ENCODE assay signal across 8 cellular contexts in genomic region chr1:63317814-63318156, GRCh38. TPM values are rescaled to one million over a fixed set of nuclear protein-coding genes. Genes with fewer than 3 reads are reported as not detected.
A peak's percentile ranks its signal among the peaks of the same experiment; 100 is the strongest.
DNase-seq lines count a peak whose midpoint lies in the region; ATAC-seq and TF ChIP-seq lines count a peak whose summit lies in the region.

No MANE protein-coding gene starts in this region.

- H2AK5ac ChIP-seq in H9 (ENCODE audit: insufficient read length, low read length) = no peak overlapping the region

- H3K27ac Mint-ChIP-seq in H9 (peak overlapping the region in 2 of 3 experiments; percentile 32 to 64; a peak in 1 of 7 replicates), mesothelial cell of epicardium (no peak overlapping the region)
- H3K27ac Mint-ChIP-seq in activated T-helper 2 cell treated with anti-CD3 and anti-CD28 coated beads, Interferon-gamma antibody, Interleukin-2, Interleukin-4, amounts not matched to agents 10 μg/mL and 5 μg/mL and 100 μg/mL, durations not matched to agents 14 hours and 24 hours and 36 hours = no peak overlapping the region

- H3K79me2 ChIP-seq in H9 (ENCODE audit: insufficient read depth, low read length) = no peaks in the 10 kb centered on the region

- H3K79me1 ChIP-seq in H9 (ENCODE audit: insufficient read depth, low read depth, low read length, poor library complexity, severe bottlenecking) = no peaks in the 10 kb centered on the region

- H3K4me3 ChIP-seq in AG10803 (ENCODE audit: low read length) = peak overlapping the region; percentile 1; the same call in 1 of the 2 replicates

- no peak overlapping the region for H2BK12ac ChIP-seq in H9 (ENCODE audit: insufficient read length, low read depth, low read length)

- H3K4me1 Mint-ChIP-seq in H9 = peaks cover 51 to 53% of the 10 kb centered on the region in 2 experiments
- peaks cover 24% of the 10 kb centered on the region for H3K4me1 Mint-ChIP-seq in activated T-helper 2 cell treated with anti-CD3 and anti-CD28 coated beads, Interferon-gamma antibody, Interleukin-2, Interleukin-4, amounts not matched to agents 10 μg/mL and 5 μg/mL and 100 μg/mL, durations not matched to agents 14 hours and 24 hours and 36 hours (ENCODE audit: low read depth)
- H3K4me1 Mint-ChIP-seq in mesothelial cell of epicardium = peaks cover 19% of the 10 kb centered on the region

- H4K20me1 ChIP-seq in H9 (ENCODE audit: control insufficient read depth, insufficient read depth, insufficient read length) = no peaks in the 10 kb centered on the region

- H2BK15ac ChIP-seq in H9 (ENCODE audit: low read depth, low read length) = no peak overlapping the region

- no peaks in the 10 kb centered on the region; the same call in 1 of the 2 replicates for H3K27me3 ChIP-seq in H9 (ENCODE audit: insufficient read depth, low read length)

- TF ChIP-seq CTCF in AG10803 (conservative IDR thresholded peaks at IDR 0.05; ENCODE audit: low read length) (no peak), H9 (conservative IDR thresholded peaks at IDR 0.05) (no peak), mesothelial cell of epicardium (IDR thresholded peaks at IDR 0.05; ENCODE audit: unreplicated experiment) (no peak)

- H3T11ph ChIP-seq in H9 (ENCODE audit: low read length) = no peak overlapping the region

- H3K14ac ChIP-seq in H9 (ENCODE audit: insufficient read depth, low read length) = no peak overlapping the region

- intact Hi-C loops in activated T-helper 2 cell treated with anti-CD3 and anti-CD28 coated beads, Interferon-gamma antibody, Interleukin-2, Interleukin-4, amounts not matched to agents 10 μg/mL and 5 μg/mL and 100 μg/mL, durations not matched to agents 14 hours and 24 hours and 36 hours (cut with micrococcal nuclease) = loop anchor here (1.0 to 5.0 kb wide), 2 partner anchors 10 to 930 kb away; no protein-coding TSS in a partner anchor

- no peak overlapping the region for H2BK5ac ChIP-seq in H9 (ENCODE audit: insufficient read length, low read length)

- H2BK120ac ChIP-seq in H9 (ENCODE audit: low read depth, low read length, poor library complexity, severe bottlenecking) = no peak overlapping the region

- H3K36me3 Mint-ChIP-seq in H9 (ENCODE audit: insufficient read depth in 1 of 3, low read depth in 3 of 3) = peaks cover 0 to 3% (median 0%) of the 10 kb centered on the region in 3 experiments; a peak in 2 of 7 replicates
- peaks cover 16% of the 10 kb centered on the region for H3K36me3 Mint-ChIP-seq in activated T-helper 2 cell treated with anti-CD3 and anti-CD28 coated beads, Interferon-gamma antibody, Interleukin-2, Interleukin-4, amounts not matched to agents 10 μg/mL and 5 μg/mL and 100 μg/mL, durations not matched to agents 14 hours and 24 hours and 36 hours (ENCODE audit: low read depth)
- no peaks in the 10 kb centered on the region for H3K36me3 Mint-ChIP-seq in mesothelial cell of epicardium

- H4K5ac ChIP-seq in H9 (ENCODE audit: insufficient read length, low read depth, low read length) = no peak overlapping the region

- H3K23ac ChIP-seq in H9 (ENCODE audit: insufficient read length, low read depth, low read length) = no peak overlapping the region

- WGBS in H9 (ENCODE audit: extremely low coverage, insufficient read length, low lambda C conversion rate) = no CpG with 5 or more reads among the region's 14 CpGs

- H3K18ac ChIP-seq in H9 (ENCODE audit: insufficient read length, low read depth, low read length) = no peak overlapping the region

- H3K9me3 Mint-ChIP-seq in H9 = no peaks in the 10 kb centered on the region
- peaks cover 17% of the 10 kb centered on the region for H3K9me3 Mint-ChIP-seq in activated T-helper 2 cell treated with anti-CD3 and anti-CD28 coated beads, Interferon-gamma antibody, Interleukin-2, Interleukin-4, amounts not matched to agents 10 μg/mL and 5 μg/mL and 100 μg/mL, durations not matched to agents 14 hours and 24 hours and 36 hours
- H3K9me3 Mint-ChIP-seq in mesothelial cell of epicardium = no peaks in the 10 kb centered on the region

- peak overlapping the region; percentile 68 for H3K4me2 ChIP-seq in H9 (ENCODE audit: insufficient read depth, insufficient read length, low read length)

- H3K9me3 ChIP-seq in H9 (ENCODE audit: control insufficient read depth, low read depth, low read length) = no peaks in the 10 kb centered on the region

- no peak overlapping the region for H3K27ac ChIP-seq in H9 (ENCODE audit: insufficient read length, low read depth, low read length)

- H3K4me3 Mint-ChIP-seq in H9 (peak overlapping the region; percentile 66 to 79), mesothelial cell of epicardium (peak overlapping the region; percentile 60)
- H3K4me3 Mint-ChIP-seq in activated T-helper 2 cell treated with anti-CD3 and anti-CD28 coated beads, Interferon-gamma antibody, Interleukin-2, Interleukin-4, amounts not matched to agents 10 μg/mL and 5 μg/mL and 100 μg/mL, durations not matched to agents 14 hours and 24 hours and 36 hours (ENCODE audit: low read depth) = peak overlapping the region; percentile 74

- H3K27me3 Mint-ChIP-seq in H9 (ENCODE audit: low read depth) (peaks cover 52% of the 10 kb centered on the region), mesothelial cell of epicardium (ENCODE audit: low read depth) (peaks cover 93% of the 10 kb centered on the region)
- peaks cover 67% of the 10 kb centered on the region for H3K27me3 Mint-ChIP-seq in activated T-helper 2 cell treated with anti-CD3 and anti-CD28 coated beads, Interferon-gamma antibody, Interleukin-2, Interleukin-4, amounts not matched to agents 10 μg/mL and 5 μg/mL and 100 μg/mL, durations not matched to agents 14 hours and 24 hours and 36 hours (ENCODE audit: low read depth)

- H4K8ac ChIP-seq in H9 (replicated peaks; ENCODE audit: insufficient read length, low read depth, low read length) = no peak overlapping the region

- no peak overlapping the region for H2BK20ac ChIP-seq in H9 (ENCODE audit: low read depth, low read length, poor library complexity, severe bottlenecking)

- H3K4ac ChIP-seq in H9 (ENCODE audit: low read depth, low read length) = no peak overlapping the region

- H3K4me1 ChIP-seq in H9 (ENCODE audit: insufficient read depth, low read length) = peaks cover 7% of the 10 kb centered on the region; the same call in 1 of the 2 replicates

- no peak overlapping the region for H2AFZ ChIP-seq in H9 (ENCODE audit: low read length)

- DNase-seq in AG10803 (ENCODE audit: low read depth) (no peak), H9 (no peak), mesothelial cell of epicardium (ENCODE audit: low spot score in 2 of 2, unreplicated experiment in 2 of 2) (no peak), NCI-H446 (lab: John Stamatoyannopoulos, UW) (no peak)
- DNase-seq in activated T-helper 2 cell treated with anti-CD3 and anti-CD28 coated beads, Interferon-gamma antibody, Interleukin-2, Interleukin-4, amounts not matched to agents 10 μg/mL and 5 μg/mL and 100 μg/mL, durations not matched to agents 14 hours and 24 hours and 36 hours (ENCODE audit: low spot score) = no peak
- no peak for DNase-seq in stimulated activated CD4-positive, alpha-beta T cell treated with anti-CD3 and anti-CD28 coated beads, Interleukin-4, amount 100 ng/mL, for 1 hour

- H3K9ac ChIP-seq in H9 (ENCODE audit: extremely low read depth, insufficient read length, low read length) = no peak overlapping the region

- ATAC-seq in HG02970 (IDR thresholded peaks at IDR 0.05; ENCODE audit: low FRiP score, unreplicated experiment) (no peak), GM21529 (IDR thresholded peaks at IDR 0.05; ENCODE audit: unreplicated experiment) (no peak)

- H4K91ac ChIP-seq in H9 (ENCODE audit: insufficient read length, low read depth, low read length) = no peak overlapping the region

- H3K23me2 ChIP-seq in H9 (ENCODE audit: insufficient read length, low read depth, low read length, poor library complexity, severe bottlenecking) = peaks cover 39% of the 10 kb centered on the region

- H3K56ac ChIP-seq in H9 (ENCODE audit: insufficient read length, low read depth, low read length) = no peak overlapping the region

RNA-seq across cellular contexts. Expression of gene FOXD3, which starts 4.6 kb away (rescaled TPM):
- total RNA-seq in H9 (2021) = 25.8 and 26.1 TPM in 2 replicates
- not detected in 2 replicates for total RNA-seq in activated T-helper 2 cell treated with anti-CD3 and anti-CD28 coated beads, Interferon-gamma antibody, Interleukin-2, Interleukin-4, amounts not matched to agents 10 μg/mL and 5 μg/mL and 100 μg/mL, durations not matched to agents 14 hours and 24 hours and 36 hours
- total RNA-seq in mesothelial cell of epicardium = not detected in 3 replicates

RNA-seq across cellular contexts. Expression of gene ALG6, which starts 49.6 kb away (rescaled TPM):
- total RNA-seq in H9 (2021) (21.4 and 21.9 TPM in 2 replicates), mesothelial cell of epicardium (20.0 to 21.7 TPM (median 20.3 TPM) in 3 replicates)
- 25.3 and 25.5 TPM in 2 replicates for total RNA-seq in activated T-helper 2 cell treated with anti-CD3 and anti-CD28 coated beads, Interferon-gamma antibody, Interleukin-2, Interleukin-4, amounts not matched to agents 10 μg/mL and 5 μg/mL and 100 μg/mL, durations not matched to agents 14 hours and 24 hours and 36 hours

Comparison
In these comparisons a context has a peak if more than half of its experiments do, and no peak if none do; other contexts are left out.
1. H3K27ac Mint-ChIP-seq: peak in H9 (2 of 3); none in activated T-helper 2 cell treated with anti-CD3 and anti-CD28 coated beads, Interferon-gamma antibody, Interleukin-2, Interleukin-4, amounts not matched to agents 10 μg/mL and 5 μg/mL and 100 μg/mL, durations not matched to agents 14 hours and 24 hours and 36 hours (single experiment) and mesothelial cell of epicardium (single experiment).
2. RNA of gene FOXD3, which starts 4.6 kb away (total RNA-seq): 25.8 to 26.1 TPM in H9; not detected in activated T-helper 2 cell treated with anti-CD3 and anti-CD28 coated beads, Interferon-gamma antibody, Interleukin-2, Interleukin-4, amounts not matched to agents 10 μg/mL and 5 μg/mL and 100 μg/mL, durations not matched to agents 14 hours and 24 hours and 36 hours and not detected in mesothelial cell of epicardium; every median in the first group is over 10 times any median in the second.
3. Peak in every context shown above with its lines, with median percentiles within 50 percentile points of each other: H3K4me3 Mint-ChIP-seq.